Comparison of ENCODE assay signal across 8 cellular contexts in genomic region chr5:180811623-180812119, GRCh38. TPM values are rescaled to one million over a fixed set of nuclear protein-coding genes. Genes with fewer than 3 reads are reported as not detected.
A peak's percentile ranks its signal among the peaks of the same experiment; 100 is the strongest.
DNase-seq lines count a peak whose midpoint lies in the region; ATAC-seq and TF ChIP-seq lines count a peak whose summit lies in the region.

No MANE protein-coding gene starts in this region.

- TF ChIP-seq CTCF in epithelial cell of esophagus (IDR thresholded peaks at IDR 0.05; ENCODE audit: insufficient read depth, low read depth, low read length, missing control alignments) = no peak
- TF ChIP-seq CTCF in psoas muscle (IDR thresholded peaks at IDR 0.05) = no peak

- H3K36me3 ChIP-seq in psoas muscle (ENCODE audit: insufficient read depth in 1 of 2, low read depth in 1 of 2) = peaks cover under 1 to 14% of the 10 kb centered on the region in 2 donors

- intact Hi-C loops in psoas muscle (cut with DNase I) = loop anchor here in 1 of 2 donors (2.0 kb wide), 1 partner anchor 19 kb away; no protein-coding TSS in a partner anchor

- H3K9me3 ChIP-seq in psoas muscle = no peaks in the 10 kb centered on the region

- WGBS in psoas muscle, 3 donors = 67 to 75% (median 72%) methylated on average over 10 of the region's 10 CpGs

- no peaks in the 10 kb centered on the region for H3K27me3 ChIP-seq in psoas muscle (ENCODE audit: insufficient read depth in 3 of 3, low read length in 2 of 3)

- H3K4me3 ChIP-seq in epithelial cell of esophagus (ENCODE audit: low read length) (no peak overlapping the region), psoas muscle (peak overlapping the region; percentile 93)

- H3K27ac ChIP-seq in psoas muscle = peak overlapping the region; percentile 99

- ATAC-seq in psoas muscle (no peak), HG02678 (IDR thresholded peaks at IDR 0.05; ENCODE audit: unreplicated experiment) (no peak), HG02798 (IDR thresholded peaks at IDR 0.05; ENCODE audit: poor library complexity, unreplicated experiment) (no peak)

- DNase-seq in ELF-1 (ENCODE audit: low read depth, low spot score) = peak; percentile 87
- peak; percentile 62 for DNase-seq in epithelial cell of esophagus (ENCODE audit: low read depth)
- DNase-seq in psoas muscle = no peak
- no peak for DNase-seq in SIG-M5 (lab: John Stamatoyannopoulos, UW)
- no peak for DNase-seq in stimulated activated CD4-positive, alpha-beta T cell treated with anti-CD3 and anti-CD28 coated beads, Interleukin-4, amount 100 ng/mL, for 1 hour

- H3K4me1 ChIP-seq in psoas muscle = peaks cover 43% of the 10 kb centered on the region

TF ChIP-seq in PFSK-1, 5 proteins besides CTCF, POLR2A, EP300 and RAD21:
- TF ChIP-seq POLR2AphosphoS5 (IDR thresholded peaks at IDR 0.05; ENCODE audit: low read depth, low read length) = 0 out of 2 replicates have a peak, but pooled peaks have one; percentile 27
- no peak for TF ChIP-seq REST (IDR thresholded peaks at IDR 0.05; ENCODE audit: insufficient read depth in 1 of 2, low read depth in 2 of 2, low read length in 2 of 2)

RNA-seq across cellular contexts. Expression of gene MGAT1, which starts 9.1 kb away (rescaled TPM):
- 90.4 TPM for polyA plus RNA-seq in PFSK-1 (2012; ENCODE audit: insufficient read length, low read depth)
- 10 to 100 TPM; 53.6 to 92.3 (median 70.0) TPM for total RNA-seq in psoas muscle
- polyA plus RNA-seq in psoas muscle = 100 to 1,000 TPM in 1 of 3 donors, 10 to 100 TPM in 2; 68.1 to 134 (median 77.8) TPM

RNA-seq across cellular contexts. Expression of gene ZFP62, which starts 49.4 kb away (rescaled TPM):
- polyA plus RNA-seq in PFSK-1 (2012; ENCODE audit: insufficient read length, low read depth) = 7.5 TPM
- total RNA-seq in psoas muscle = 10 to 100 TPM; 11.0 to 14.6 (median 12.8) TPM
- polyA plus RNA-seq in psoas muscle = 10 to 100 TPM in 1 of 3 donors, 1 to 10 TPM in 2; 6.0 to 25.6 (median 8.6) TPM

Comparison
In these comparisons a context has a peak if more than half of its experiments do, and no peak if none do; other contexts are left out.
1. DNase-seq: peak in ELF-1 (single experiment) and epithelial cell of esophagus (single experiment); none in psoas muscle (0 of 2), SIG-M5 (single experiment) and stimulated activated CD4-positive, alpha-beta T cell treated with anti-CD3 and anti-CD28 coated beads, Interleukin-4, amount 100 ng/mL, for 1 hour (single experiment).